16 cellular contexts compared by ENCODE assay signal in the genomic region with DNA sequence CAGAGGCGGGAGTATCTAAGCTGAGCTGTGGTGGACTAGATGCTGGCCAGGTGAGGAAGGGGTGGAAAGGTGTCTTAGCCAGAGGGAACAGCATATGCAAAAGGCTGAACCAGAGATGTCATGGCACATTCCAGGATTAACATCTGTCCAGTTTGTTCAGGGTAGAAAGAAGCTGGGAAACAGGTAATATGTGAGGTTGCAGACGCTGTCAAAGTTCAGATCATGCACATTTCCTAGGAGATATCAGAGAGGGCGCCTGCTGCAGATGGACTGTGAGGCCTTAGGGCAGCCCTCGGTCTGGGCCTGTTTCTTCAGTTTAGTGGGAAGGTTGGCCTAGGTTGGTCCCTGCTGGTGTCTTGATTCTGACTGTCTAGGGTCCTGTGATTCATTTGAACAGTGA.
DNase-seq lines count a peak whose midpoint lies in the region; ATAC-seq and TF ChIP-seq lines count a peak whose summit lies in the region.
"Had no signal": no experiment of that assay in that cellular context is flagged by ENCODE, and none has a peak within 500 bp of the region (broad histone marks: within the 10 kb centered on the region; RNA-seq: fewer than 3 reads in every experiment).

No MANE protein-coding gene starts in this region.

- BruUV-seq in MCF 10A (replicated peaks; lab: Mats Ljungman, UMichigan) (no TSS peak), mammary epithelial cell (replicated peaks; lab: Mats Ljungman, UMichigan) (no TSS peak), OCI-LY7 (replicated peaks; lab: Mats Ljungman, UMichigan) (no TSS peak)

- no peaks in the 10 kb centered on the region for H4K20me1 ChIP-seq in mammary epithelial cell (ENCODE audit: insufficient read depth, low read length)
- no peaks in the 10 kb centered on the region for H4K20me1 ChIP-seq in OCI-LY7 (ENCODE audit: insufficient read depth, low read length)
- H4K20me1 ChIP-seq: BLaER1 treated with 17β-estradiol and CSF1 and Interleukin-3, amounts not matched to agents 10 nM and 100 nM had no signal

- intact Hi-C loops in MCF 10A (cut with micrococcal nuclease): no loop called here
- intact Hi-C loops in mammary epithelial cell (cut with micrococcal nuclease): no loop called here
- intact Hi-C loops in aorta (cut with DNase I): no loop called here
- intact Hi-C loops in OCI-LY7 (cut with micrococcal nuclease; ENCODE audit: unreplicated experiment): no loop called here

- no peak overlapping the region for H3K4me3 Mint-ChIP-seq in MCF 10A (ENCODE audit: unreplicated experiment)
- no peak overlapping the region for H3K4me3 Mint-ChIP-seq in stimulated activated effector memory CD8-positive, alpha-beta T cell treated with anti-CD3 and anti-CD28 coated beads, Interleukin-12 subunit alpha, Interleukin-12 subunit beta, amount 100 ng/mL, for 72 hours
- H3K4me3 Mint-ChIP-seq: CD4-positive, CD25-positive, alpha-beta regulatory T cell had no signal

- no peaks in the 10 kb centered on the region for H3K27me3 Mint-ChIP-seq in MCF 10A (ENCODE audit: insufficient read depth, unreplicated experiment)
- H3K27me3 Mint-ChIP-seq: CD4-positive, CD25-positive, alpha-beta regulatory T cell had no signal

- H3K9me3 Mint-ChIP-seq in MCF 10A (ENCODE audit: unreplicated experiment): no peaks in the 10 kb centered on the region
- H3K9me3 Mint-ChIP-seq in stimulated activated effector memory CD8-positive, alpha-beta T cell treated with anti-CD3 and anti-CD28 coated beads, Interleukin-12 subunit alpha, Interleukin-12 subunit beta, amount 100 ng/mL, for 72 hours: no peaks in the 10 kb centered on the region
- H3K9me3 Mint-ChIP-seq: CD4-positive, CD25-positive, alpha-beta regulatory T cell had no signal

- H3K4me3 ChIP-seq in mammary epithelial cell (replicated peaks in 1 of 3; ENCODE audit: insufficient read depth in 1 of 3, low read depth in 2 of 3, low read length in 3 of 3) (no peak overlapping the region), aorta (ENCODE audit: low read length in 2 of 2) (no peak overlapping the region), OCI-LY7 (ENCODE audit: low read depth, low read length, poor library complexity, severe bottlenecking) (no peak overlapping the region)
- H3K4me3 ChIP-seq: BLaER1 treated with 17β-estradiol and CSF1 and Interleukin-3, amounts not matched to agents 10 nM and 100 nM; GM12878; GM23248 had no signal

- POLR2A ChIA-PET in MCF 10A (lab: Yijun Ruan, JAX): interaction anchor here (0.7 kb wide), 1 partner anchor 195 kb away, joined by 4 read pairs; no protein-coding TSS in a partner anchor
- POLR2A ChIA-PET in OCI-LY7 (lab: Charles Lee): no interaction called here

- H3K9ac ChIP-seq in mammary epithelial cell (ENCODE audit: insufficient read depth, low read length): no peak overlapping the region
- H3K9ac ChIP-seq: BLaER1 treated with 17β-estradiol and CSF1 and Interleukin-3, amounts not matched to agents 10 nM and 100 nM; GM23248 had no signal

- H3K36me3 ChIP-seq in mammary epithelial cell (ENCODE audit: insufficient read depth, low read length) (no peaks in the 10 kb centered on the region), aorta (ENCODE audit: control insufficient read depth in 1 of 2, insufficient read depth in 2 of 2, low read length in 1 of 2) (no peaks in the 10 kb centered on the region), OCI-LY7 (ENCODE audit: insufficient read depth, low read length) (no peaks in the 10 kb centered on the region)
- H3K36me3 ChIP-seq: BLaER1 treated with 17β-estradiol and CSF1 and Interleukin-3, amounts not matched to agents 10 nM and 100 nM had no signal

- no peak overlapping the region for H2AFZ ChIP-seq in mammary epithelial cell (ENCODE audit: low read depth, low read length)
- no peak overlapping the region for H2AFZ ChIP-seq in OCI-LY7 (ENCODE audit: low read length)
- H2AFZ ChIP-seq: GM23248 had no signal

- CTCF ChIA-PET in MCF 10A (lab: Yijun Ruan, JAX) (interaction anchor here (1.7 kb wide), 1 partner anchor 9 kb away, joined by 3 read pairs; no protein-coding TSS in a partner anchor), mammary epithelial cell (lab: Charles Lee; ENCODE audit: low non-redundant PET) (no interaction called here), OCI-LY7 (lab: Charles Lee; ENCODE audit: unreplicated experiment) (no interaction called here)

- 97% methylated on average over 3 of the region's 4 CpGs for WGBS in mammary epithelial cell (ENCODE audit: low coverage, missing lambda C conversion rate)
- WGBS in aorta, 2 donors: 88 to 93% methylated on average over 4 of the region's 4 CpGs

- in situ Hi-C loops in mammary epithelial cell (cut with MboI; ENCODE audit: low sequenced_read_pairs in 2 of 2): no loop called here

- dilution Hi-C loops in mammary epithelial cell (cut with HindIII; ENCODE audit: low sequenced_read_pairs): no loop called here

- no peak for ATAC-seq in stimulated activated effector memory CD8-positive, alpha-beta T cell treated with anti-CD3 and anti-CD28 coated beads, Interleukin-12 subunit alpha, Interleukin-12 subunit beta, amount 100 ng/mL, for 72 hours
- no peak for ATAC-seq in aorta (ENCODE audit: low FRiP score)
- ATAC-seq: GM12878 had no signal

- H3K4me1 Mint-ChIP-seq in MCF 10A (ENCODE audit: insufficient read depth, unreplicated experiment): peaks cover 10% of the 10 kb centered on the region
- peaks cover 12% of the 10 kb centered on the region for H3K4me1 Mint-ChIP-seq in stimulated activated effector memory CD8-positive, alpha-beta T cell treated with anti-CD3 and anti-CD28 coated beads, Interleukin-12 subunit alpha, Interleukin-12 subunit beta, amount 100 ng/mL, for 72 hours
- H3K4me1 Mint-ChIP-seq: CD4-positive, CD25-positive, alpha-beta regulatory T cell had no signal

- H3K27me3 ChIP-seq in mammary epithelial cell (ENCODE audit: insufficient read depth, low read length) (no peaks in the 10 kb centered on the region), aorta (ENCODE audit: control insufficient read depth in 1 of 2, insufficient read depth in 2 of 2, low read length in 1 of 2) (no peaks in the 10 kb centered on the region)

- no peak overlapping the region for H3K4me2 ChIP-seq in mammary epithelial cell (ENCODE audit: insufficient read depth, low read depth, low read length)
- no peak overlapping the region for H3K4me2 ChIP-seq in OCI-LY7 (ENCODE audit: low read length)
- H3K4me2 ChIP-seq: BLaER1 treated with 17β-estradiol and CSF1 and Interleukin-3, amounts not matched to agents 10 nM and 100 nM had no signal

- DNase-seq in MCF 10A (ENCODE audit: unreplicated experiment) (no peak), mammary epithelial cell (no peak), caudate nucleus (lab: John Stamatoyannopoulos, UW) (no peak), aorta (no peak), OCI-LY7 (ENCODE audit: low spot score) (no peak), COR-L47 (lab: John Stamatoyannopoulos, UW) (no peak)
- no peak for DNase-seq in stimulated activated effector memory CD8-positive, alpha-beta T cell treated with anti-CD3 and anti-CD28 coated beads, Interleukin-12 subunit alpha, Interleukin-12 subunit beta, amount 100 ng/mL, for 72 hours (ENCODE audit: low spot score in 2 of 2)
- no peak for DNase-seq in stimulated activated CD4-positive, alpha-beta T cell treated with anti-CD3 and anti-CD28 coated beads, Interleukin-15, amount 100 ng/mL, for 24 hours
- DNase-seq: Calu3; CD4-positive, CD25-positive, alpha-beta regulatory T cell; DMS79; GM23248; H7 had no signal

- no peak for TF ChIP-seq CTCF in MCF 10A (IDR thresholded peaks at IDR 0.05; ENCODE audit: unreplicated experiment)
- TF ChIP-seq CTCF in mammary epithelial cell (conservative IDR thresholded peaks at IDR 0.05 in 1 of 2, IDR thresholded peaks at IDR 0.05 in 1 of 2; ENCODE audit: extremely low read depth in 1 of 2, insufficient read depth in 1 of 2, low read depth in 1 of 2, low read length in 2 of 2): no peak
- TF ChIP-seq CTCF in OCI-LY7 (conservative IDR thresholded peaks at IDR 0.05; ENCODE audit: low read length): no peak

- peaks cover 39% of the 10 kb centered on the region for H3K36me3 Mint-ChIP-seq in MCF 10A (ENCODE audit: insufficient read depth, unreplicated experiment)
- no peaks in the 10 kb centered on the region for H3K36me3 Mint-ChIP-seq in stimulated activated effector memory CD8-positive, alpha-beta T cell treated with anti-CD3 and anti-CD28 coated beads, Interleukin-12 subunit alpha, Interleukin-12 subunit beta, amount 100 ng/mL, for 72 hours
- H3K36me3 Mint-ChIP-seq: CD4-positive, CD25-positive, alpha-beta regulatory T cell had no signal

- no peaks in the 10 kb centered on the region for H3K9me2 ChIP-seq in OCI-LY7 (ENCODE audit: insufficient read depth, low read length)

- H3K9me3 ChIP-seq in mammary epithelial cell (replicated peaks; ENCODE audit: insufficient read depth, low read length) (no peaks in the 10 kb centered on the region), aorta (ENCODE audit: control insufficient read depth, low read length) (no peaks in the 10 kb centered on the region), OCI-LY7 (ENCODE audit: low read length) (no peaks in the 10 kb centered on the region)
- H3K9me3 ChIP-seq: BLaER1 treated with 17β-estradiol and CSF1 and Interleukin-3, amounts not matched to agents 10 nM and 100 nM had no signal

- H3K27ac ChIP-seq in mammary epithelial cell (ENCODE audit: insufficient read depth, low read depth, low read length) (no peak overlapping the region), caudate nucleus (ENCODE audit: low read depth, low read length) (peak overlapping the region; percentile 68), aorta (ENCODE audit: low read depth in 1 of 2, low read length in 2 of 2) (peak overlapping the region; percentile 73 to 82), OCI-LY7 (ENCODE audit: low read depth, low read length, poor library complexity, severe bottlenecking) (no peak overlapping the region)
- H3K27ac ChIP-seq: 22Rv1; BLaER1 treated with 17β-estradiol and CSF1 and Interleukin-3, amounts not matched to agents 10 nM and 100 nM; GM23248 had no signal

- peak overlapping the region; percentile 61 for H3K27ac Mint-ChIP-seq in MCF 10A (ENCODE audit: low read depth, unreplicated experiment)
- H3K27ac Mint-ChIP-seq in stimulated activated effector memory CD8-positive, alpha-beta T cell treated with anti-CD3 and anti-CD28 coated beads, Interleukin-12 subunit alpha, Interleukin-12 subunit beta, amount 100 ng/mL, for 72 hours: peak overlapping the region; percentile 57
- H3K27ac Mint-ChIP-seq: CD4-positive, CD25-positive, alpha-beta regulatory T cell had no signal

- peaks cover 8% of the 10 kb centered on the region for H3K4me1 ChIP-seq in mammary epithelial cell (ENCODE audit: insufficient read depth, low read length)
- peaks cover 3 to 4% of the 10 kb centered on the region in 2 donors for H3K4me1 ChIP-seq in aorta (ENCODE audit: control insufficient read depth in 1 of 2, insufficient read depth in 2 of 2, low read length in 2 of 2)
- no peaks in the 10 kb centered on the region for H3K4me1 ChIP-seq in OCI-LY7 (ENCODE audit: insufficient read depth, low read length, poor library complexity, severe bottlenecking)

- H3K79me2 ChIP-seq in mammary epithelial cell (ENCODE audit: insufficient read depth, low read length) (peaks cover 5% of the 10 kb centered on the region), OCI-LY7 (ENCODE audit: insufficient read depth, low read depth, low read length) (no peaks in the 10 kb centered on the region)

Comparison
In these comparisons a context has a peak if more than half of its experiments do, and no peak if none do; other contexts are left out.
1. H3K27ac ChIP-seq: peak in caudate nucleus (single experiment) and aorta (2 of 2); none in mammary epithelial cell (single experiment) and OCI-LY7 (single experiment).